20 cellular contexts compared by ENCODE assay signal in genomic region chr13:94300401-94300800, GRCh38.
DNase-seq lines count a peak whose midpoint lies in the region.
"Had no signal": no experiment of that assay in that cellular context is flagged by ENCODE, and none has a peak within 500 bp of the region (broad histone marks: within the 10 kb centered on the region; RNA-seq: fewer than 3 reads in every experiment).

No MANE protein-coding gene starts in this region.

- no peak overlapping the region for H3K56ac ChIP-seq in mesendoderm (ENCODE audit: low read length)

- no peak overlapping the region for H4K5ac ChIP-seq in mesendoderm (ENCODE audit: low read length)

- no peaks in the 10 kb centered on the region for H3K36me3 ChIP-seq in mesendoderm (ENCODE audit: control insufficient read depth, insufficient read depth, low read length)
- H3K36me3 ChIP-seq: BLaER1, HAP-1 had no signal

- H3K23ac ChIP-seq in mesendoderm (ENCODE audit: low read length), result no peak overlapping the region

- H3K27ac ChIP-seq in mesendoderm (ENCODE audit: low read depth, low read length), result peak overlapping the region; percentile 58
- H3K27ac ChIP-seq: 22Rv1, BLaER1, C4-2B had no signal

- no peak overlapping the region for H2AK5ac ChIP-seq in mesendoderm (ENCODE audit: low read length)

- H2BK15ac ChIP-seq in mesendoderm (replicated peaks; ENCODE audit: low read depth), result no peak overlapping the region

- no peak overlapping the region for H3K4me2 ChIP-seq in mesendoderm (ENCODE audit: low read length)
- H3K4me2 ChIP-seq: BLaER1 had no signal

- no CpG with 5 or more reads among the region's 4 CpGs for WGBS in mesendoderm (ENCODE audit: extremely low coverage, insufficient coverage, low lambda C conversion rate)

- H3K79me1 ChIP-seq in mesendoderm (ENCODE audit: low read length), result no peaks in the 10 kb centered on the region

- no peak overlapping the region for H4K8ac ChIP-seq in mesendoderm (ENCODE audit: low read depth, low read length)

- no peak overlapping the region for H3K4ac ChIP-seq in mesendoderm (ENCODE audit: low read depth, low read length)

- no peak overlapping the region for H3K4me3 ChIP-seq in mesendoderm (ENCODE audit: low read length)
- H3K4me3 ChIP-seq: BLaER1, HAP-1 had no signal

- no peaks in the 10 kb centered on the region for H3K27me3 ChIP-seq in mesendoderm (ENCODE audit: insufficient read depth, low read length, poor library complexity)
- H3K27me3 ChIP-seq: BLaER1 had no signal

- H3K79me2 ChIP-seq in mesendoderm (ENCODE audit: control insufficient read depth, insufficient read depth, low read length), result no peaks in the 10 kb centered on the region

- DNase-seq in NCI-H146 treated with DMSO at 0.1 percent for 48 hours (lab: John Stamatoyannopoulos, UW; ENCODE audit: unreplicated experiment), result peak; percentile 16
- no peak for DNase-seq in NCI-H146 (lab: John Stamatoyannopoulos, UW)
- DNase-seq in NCI-H524 (lab: John Stamatoyannopoulos, UW), result peak; percentile 39 to 75
- peak; percentile 92 for DNase-seq in NCI-H82 (lab: John Stamatoyannopoulos, UW)
- DNase-seq in mesendoderm, result peak; percentile 91
- DNase-seq in NCI-H748 (lab: John Stamatoyannopoulos, UW; ENCODE audit: unreplicated experiment), result no peak
- DNase-seq in NCI-H446 treated with DMSO at 0.1 percent for 48 hours (lab: John Stamatoyannopoulos, UW), result no peak
- no peak for DNase-seq in iPS-NIHi11 (ENCODE audit: low spot score)
- DNase-seq: Caco-2; CD4-positive, CD25-positive, alpha-beta regulatory T cell; CD8-positive, alpha-beta T cell; DMS53; DMS79 treated with DMSO at 0.1 percent for 48 hours; GF-D8; GOT3; HFFc6 had no signal

- peaks cover 4% of the 10 kb centered on the region for H3K4me1 ChIP-seq in mesendoderm (ENCODE audit: control insufficient read depth, low read depth, low read length)
- H3K4me1 ChIP-seq: BLaER1, Caco-2 had no signal

- H2BK120ac ChIP-seq in mesendoderm (ENCODE audit: low read depth, low read length), result no peak overlapping the region

- no peak overlapping the region for H3K18ac ChIP-seq in mesendoderm (ENCODE audit: low read length)

- no peak overlapping the region for H3K9ac ChIP-seq in mesendoderm (ENCODE audit: low read length)
- H3K9ac ChIP-seq: BLaER1 had no signal

- no peak overlapping the region for H2BK5ac ChIP-seq in mesendoderm (ENCODE audit: low read length)

Comparison
In these comparisons a context has a peak if more than half of its experiments do, and no peak if none do; other contexts are left out.
1. DNase-seq: peak in NCI-H146 treated with DMSO at 0.1 percent for 48 hours (single experiment), NCI-H524 (2 of 2), NCI-H82 (single experiment) and mesendoderm (single experiment); none in NCI-H146 (single experiment), NCI-H748 (single experiment), NCI-H446 treated with DMSO at 0.1 percent for 48 hours (single experiment) and iPS-NIHi11 (single experiment).